Comparison of ENCODE assay signal across 11 cellular contexts in genomic region chr5:96297290-96297689, GRCh38.
DNase-seq lines count a peak whose midpoint lies in the region; ATAC-seq and TF ChIP-seq lines count a peak whose summit lies in the region.
"Had no signal": no experiment of that assay in that cellular context is flagged by ENCODE, and none has a peak within 500 bp of the region (broad histone marks: within the 10 kb centered on the region; RNA-seq: fewer than 3 reads in every experiment).

No MANE protein-coding gene starts in this region.

- H3K4me3 ChIP-seq in cardiac muscle cell = no peak overlapping the region

- intact Hi-C loops in CD4-positive, alpha-beta T cell (cut with DNase I, micrococcal nuclease) = no loop called here

- H3K27ac ChIP-seq in cardiac muscle cell = no peak overlapping the region
- no peak overlapping the region for H3K27ac ChIP-seq in CD4-positive, alpha-beta T cell (ENCODE audit: low read depth, low read length)

- no peaks in the 10 kb centered on the region for H3K27me3 ChIP-seq in cardiac muscle cell
- H3K27me3 ChIP-seq in CD4-positive, alpha-beta T cell (ENCODE audit: control insufficient read depth, insufficient read depth, low read length) = no peaks in the 10 kb centered on the region

- H3K36me3 Mint-ChIP-seq in osteocyte (ENCODE audit: unreplicated experiment) (peaks cover 7% of the 10 kb centered on the region), type B pancreatic cell (no peaks in the 10 kb centered on the region)
- H3K36me3 Mint-ChIP-seq in CD4-positive, alpha-beta T cell (ENCODE audit: low read depth) = no peaks in the 10 kb centered on the region
- H3K36me3 Mint-ChIP-seq: activated naive CD8-positive, alpha-beta T cell treated with anti-CD3 and anti-CD28 coated beads, Interleukin-2, amount 10 ng/mL, durations not matched to agents 7 days and 5 days had no signal

- DNase-seq in Daoy (ENCODE audit: low read depth) = peak; percentile 9
- DNase-seq in SHP77 (lab: John Stamatoyannopoulos, UW) = peak; percentile 14 to 55
- peak; percentile 1 to 81 for DNase-seq in cardiac muscle cell (ENCODE audit: low read depth in 1 of 2, low spot score in 1 of 2)
- DNase-seq in osteocyte (ENCODE audit: extremely low spot score, unreplicated experiment) = no peak
- DNase-seq in type B pancreatic cell (ENCODE audit: extremely low spot score, unreplicated experiment) = no peak
- DNase-seq in NCI-H2171 (lab: John Stamatoyannopoulos, UW) = no peak
- DNase-seq in activated CD8-positive, alpha-beta memory T cell treated with anti-CD3 and anti-CD28 coated beads, Interleukin-2, amount 50 U/mL, for 48 hours = no peak
- no peak for DNase-seq in CD4-positive, alpha-beta T cell
- DNase-seq: activated B cell treated with CpG ODN at 0.5 μM for 24 hours; activated naive CD8-positive, alpha-beta T cell treated with anti-CD3 and anti-CD28 coated beads, Interleukin-2, amount 10 ng/mL, durations not matched to agents 7 days and 5 days; DMS79 had no signal

- POLR2A ChIA-PET in CD4-positive, alpha-beta T cell (lab: Charles Lee) = no interaction called here

- H3K4me1 Mint-ChIP-seq in osteocyte (ENCODE audit: unreplicated experiment) (peaks cover 50% of the 10 kb centered on the region), type B pancreatic cell (ENCODE audit: unreplicated experiment) (no peaks in the 10 kb centered on the region)
- no peaks in the 10 kb centered on the region for H3K4me1 Mint-ChIP-seq in CD4-positive, alpha-beta T cell (ENCODE audit: low read depth)
- H3K4me1 Mint-ChIP-seq: activated B cell treated with CpG ODN at 0.5 μM for 24 hours; activated naive CD8-positive, alpha-beta T cell treated with anti-CD3 and anti-CD28 coated beads, Interleukin-2, amount 10 ng/mL, durations not matched to agents 7 days and 5 days had no signal

- H3K4me1 ChIP-seq in cardiac muscle cell (ENCODE audit: low read depth) = no peaks in the 10 kb centered on the region

- CTCF ChIA-PET in CD4-positive, alpha-beta T cell (lab: Charles Lee) = no interaction called here

- H3K9me3 ChIP-seq in cardiac muscle cell (ENCODE audit: low read depth) = no peaks in the 10 kb centered on the region
- H3K9me3 ChIP-seq in CD4-positive, alpha-beta T cell (ENCODE audit: control insufficient read depth, low read length) = no peaks in the 10 kb centered on the region

- peak overlapping the region; percentile 17 for H3K27ac Mint-ChIP-seq in osteocyte (ENCODE audit: unreplicated experiment)
- H3K27ac Mint-ChIP-seq in type B pancreatic cell = no peak overlapping the region
- no peak overlapping the region for H3K27ac Mint-ChIP-seq in CD4-positive, alpha-beta T cell
- H3K27ac Mint-ChIP-seq: activated B cell treated with CpG ODN at 0.5 μM for 24 hours; activated naive CD8-positive, alpha-beta T cell treated with anti-CD3 and anti-CD28 coated beads, Interleukin-2, amount 10 ng/mL, durations not matched to agents 7 days and 5 days had no signal

- H3K36me3 ChIP-seq in cardiac muscle cell = no peaks in the 10 kb centered on the region

- TF ChIP-seq CTCF in cardiac muscle cell (IDR thresholded peaks at IDR 0.05; ENCODE audit: low read depth, low read length) (no peak), osteocyte (IDR thresholded peaks at IDR 0.05) (no peak), type B pancreatic cell (conservative IDR thresholded peaks at IDR 0.05) (no peak)
- no peak for TF ChIP-seq CTCF in CD4-positive, alpha-beta T cell (IDR thresholded peaks at IDR 0.05)

- H3K27me3 Mint-ChIP-seq in osteocyte (ENCODE audit: unreplicated experiment) = no peaks in the 10 kb centered on the region
- H3K27me3 Mint-ChIP-seq in type B pancreatic cell = no peaks in the 10 kb centered on the region
- H3K27me3 Mint-ChIP-seq in CD4-positive, alpha-beta T cell = peaks cover 12% of the 10 kb centered on the region
- H3K27me3 Mint-ChIP-seq: activated B cell treated with CpG ODN at 0.5 μM for 24 hours; activated naive CD8-positive, alpha-beta T cell treated with anti-CD3 and anti-CD28 coated beads, Interleukin-2, amount 10 ng/mL, durations not matched to agents 7 days and 5 days had no signal

- peaks cover 12% of the 10 kb centered on the region for H3K9me3 Mint-ChIP-seq in osteocyte (ENCODE audit: unreplicated experiment)
- no peaks in the 10 kb centered on the region for H3K9me3 Mint-ChIP-seq in type B pancreatic cell
- H3K9me3 Mint-ChIP-seq in CD4-positive, alpha-beta T cell = peaks cover 2% of the 10 kb centered on the region

- H3K4me3 Mint-ChIP-seq in osteocyte (ENCODE audit: unreplicated experiment) (no peak overlapping the region), type B pancreatic cell (no peak overlapping the region)
- H3K4me3 Mint-ChIP-seq in CD4-positive, alpha-beta T cell = no peak overlapping the region
- H3K4me3 Mint-ChIP-seq: activated B cell treated with CpG ODN at 0.5 μM for 24 hours; activated naive CD8-positive, alpha-beta T cell treated with anti-CD3 and anti-CD28 coated beads, Interleukin-2, amount 10 ng/mL, durations not matched to agents 7 days and 5 days had no signal

- no peak for ATAC-seq in CD4-positive, alpha-beta T cell (ENCODE audit: poor library complexity)

Comparison
In these comparisons a context has a peak if more than half of its experiments do, and no peak if none do; other contexts are left out.
1. DNase-seq: peak in Daoy (single experiment), SHP77 (2 of 2) and cardiac muscle cell (2 of 2); none in osteocyte (single experiment), type B pancreatic cell (single experiment), NCI-H2171 (single experiment), activated CD8-positive, alpha-beta memory T cell treated with anti-CD3 and anti-CD28 coated beads, Interleukin-2, amount 50 U/mL, for 48 hours (single experiment) and CD4-positive, alpha-beta T cell (0 of 10).